8 cellular contexts compared by ENCODE assay signal in the genomic region with DNA sequence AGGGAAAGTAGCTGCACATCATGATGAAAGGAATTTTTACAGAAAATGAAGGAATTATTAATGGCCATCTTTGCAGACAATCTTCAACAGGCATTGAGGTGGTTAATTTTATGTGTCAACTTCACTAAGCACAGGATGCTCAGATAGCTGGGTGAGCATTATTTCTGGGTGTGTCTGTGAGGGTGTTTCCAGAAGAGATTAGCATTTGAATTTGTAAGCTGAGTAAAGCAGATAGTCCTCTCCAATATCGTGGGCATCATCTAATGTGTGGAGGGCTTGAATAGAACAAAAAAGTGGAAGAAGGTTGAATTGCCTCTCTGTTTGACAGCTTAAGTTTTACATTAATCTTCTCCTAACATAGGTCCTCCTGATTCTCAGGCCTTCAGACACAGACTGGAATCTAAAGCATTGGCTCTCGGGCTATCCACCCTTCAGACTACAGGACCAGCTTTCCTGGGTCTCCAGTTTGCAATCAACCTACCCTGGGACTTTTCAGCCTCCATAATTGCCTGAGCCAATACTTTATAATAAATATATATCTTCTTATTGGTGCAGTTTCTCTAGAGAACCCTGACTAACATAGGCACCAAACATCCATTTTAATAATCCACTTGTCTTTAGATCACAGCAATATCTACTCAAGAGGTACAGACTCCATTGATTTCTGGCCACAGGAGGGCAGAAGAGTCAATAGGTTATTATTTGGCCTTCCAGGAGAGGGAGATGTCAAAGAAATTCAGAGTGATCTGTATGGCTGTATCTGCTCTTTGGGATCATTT. TPM values are rescaled to one million over a fixed set of nuclear protein-coding genes. Genes with fewer than 3 reads are reported as not detected.
DNase-seq lines count a peak whose midpoint lies in the region; ATAC-seq and TF ChIP-seq lines count a peak whose summit lies in the region.

No MANE protein-coding gene starts in this region.

- H2AK5ac ChIP-seq in mesendoderm (ENCODE audit: low read length) = no peak overlapping the region

- H3K4me3 ChIP-seq in GM12864 (ENCODE audit: low read depth, low read length) = no peak overlapping the region
- H3K4me3 ChIP-seq in NT2/D1 (ENCODE audit: insufficient read length, low read depth) = no peak overlapping the region
- H3K4me3 ChIP-seq in mesendoderm (ENCODE audit: low read length) = no peak overlapping the region
- H3K4me3 ChIP-seq in MG63 = no peak overlapping the region

- H4K5ac ChIP-seq in mesendoderm (ENCODE audit: low read length) = no peak overlapping the region

- H4K8ac ChIP-seq in mesendoderm (ENCODE audit: low read depth, low read length) = no peak overlapping the region

- no peak overlapping the region for H2BK5ac ChIP-seq in mesendoderm (ENCODE audit: low read length)

- H3K4me1 ChIP-seq in NT2/D1 (ENCODE audit: insufficient read depth, insufficient read length) (no peaks in the 10 kb centered on the region), mesendoderm (ENCODE audit: control insufficient read depth, low read depth, low read length) (no peaks in the 10 kb centered on the region)

- no peaks in the 10 kb centered on the region for H3K79me1 ChIP-seq in mesendoderm (ENCODE audit: low read length)

- H3K4ac ChIP-seq in mesendoderm (ENCODE audit: low read depth, low read length) = no peak overlapping the region

- H3K27me3 ChIP-seq in NT2/D1 (ENCODE audit: insufficient read depth, insufficient read length) (no peaks in the 10 kb centered on the region), mesendoderm (ENCODE audit: insufficient read depth, low read length, poor library complexity) (no peaks in the 10 kb centered on the region), MG63 (no peaks in the 10 kb centered on the region)

- no peak overlapping the region for H3K23ac ChIP-seq in mesendoderm (ENCODE audit: low read length)

- H3K36me3 ChIP-seq in NT2/D1 (ENCODE audit: insufficient read depth, insufficient read length, low read length) (no peaks in the 10 kb centered on the region), mesendoderm (ENCODE audit: control insufficient read depth, insufficient read depth, low read length) (no peaks in the 10 kb centered on the region), MG63 (no peaks in the 10 kb centered on the region)

- WGBS in mesendoderm (ENCODE audit: extremely low coverage, insufficient coverage, low lambda C conversion rate) = no CpG with 5 or more reads among the region's 2 CpGs

- peak; percentile 26 for TF ChIP-seq CTCF in GM12864 (IDR thresholded peaks at IDR 0.05; ENCODE audit: low read depth, low read length, missing control alignments)

- no peak overlapping the region for H3K56ac ChIP-seq in mesendoderm (ENCODE audit: low read length)

- no peak overlapping the region for H3K4me2 ChIP-seq in mesendoderm (ENCODE audit: low read length)

- H2BK120ac ChIP-seq in mesendoderm (ENCODE audit: low read depth, low read length) = no peak overlapping the region

- H3K27ac ChIP-seq in mesendoderm (ENCODE audit: low read depth, low read length) = no peak overlapping the region

- no peaks in the 10 kb centered on the region for H3K79me2 ChIP-seq in mesendoderm (ENCODE audit: control insufficient read depth, insufficient read depth, low read length)

- H3K18ac ChIP-seq in mesendoderm (ENCODE audit: low read length) = no peak overlapping the region

- H3K9ac ChIP-seq in NT2/D1 (ENCODE audit: insufficient read length, low read depth) = no peak overlapping the region
- H3K9ac ChIP-seq in mesendoderm (ENCODE audit: low read length) = no peak overlapping the region

- ATAC-seq in HG03039 (IDR thresholded peaks at IDR 0.05; ENCODE audit: unreplicated experiment) = peak; percentile 63

- H3K9me3 ChIP-seq in NT2/D1 (ENCODE audit: insufficient read depth, low read length) (no peaks in the 10 kb centered on the region), MG63 (no peaks in the 10 kb centered on the region)

- no peak overlapping the region for H2BK15ac ChIP-seq in mesendoderm (replicated peaks; ENCODE audit: low read depth)

- peak; percentile 37 to 50 for DNase-seq in AML-193 (lab: John Stamatoyannopoulos, UW)
- DNase-seq in GM12864 (ENCODE audit: low read depth) = no peak
- peak; percentile 51 for DNase-seq in NT2/D1 (ENCODE audit: low read depth, low spot score)
- peak; percentile 56 for DNase-seq in dermis blood vessel endothelial cell
- peak; percentile 72 for DNase-seq in mesendoderm
- no peak for DNase-seq in MG63
- DNase-seq in NCI-H1048 (lab: John Stamatoyannopoulos, UW) = no peak

RNA-seq across cellular contexts. Expression of gene CRPPA, which starts 10.5 kb away (rescaled TPM):
- 1.9 and 2.0 TPM in 2 replicates for total RNA-seq in dermis blood vessel endothelial cell
- polyA plus RNA-seq in mesendoderm (2013, experiment 1 of 2) = 0.62 TPM
- 0.53 TPM for polyA plus RNA-seq in mesendoderm (2013, experiment 2 of 2)
- total RNA-seq in MG63 (2014; rRNA removed; shearing (Covaris generic); ENCODE audit: low replicate concordance) = 0.33 and 0.42 TPM in 2 replicates

RNA-seq across cellular contexts. Expression of gene SOSTDC1, which starts 33.7 kb away (rescaled TPM):
- total RNA-seq in dermis blood vessel endothelial cell = 0.05 and 0.17 TPM in 2 replicates
- 0.91 TPM for polyA plus RNA-seq in mesendoderm (2013, experiment 1 of 2)
- 0.98 TPM for polyA plus RNA-seq in mesendoderm (2013, experiment 2 of 2)
- total RNA-seq in MG63 (2014; rRNA removed; shearing (Covaris generic); ENCODE audit: low replicate concordance) = not detected in 2 replicates

Comparison
In these comparisons a context has a peak if more than half of its experiments do, and no peak if none do; other contexts are left out.
1. DNase-seq: peak in AML-193 (2 of 2), NT2/D1 (single experiment), dermis blood vessel endothelial cell (single experiment) and mesendoderm (single experiment); none in GM12864 (single experiment), MG63 (single experiment) and NCI-H1048 (single experiment).